ENCODE assay signal across 1 cellular context in the genomic region with DNA sequence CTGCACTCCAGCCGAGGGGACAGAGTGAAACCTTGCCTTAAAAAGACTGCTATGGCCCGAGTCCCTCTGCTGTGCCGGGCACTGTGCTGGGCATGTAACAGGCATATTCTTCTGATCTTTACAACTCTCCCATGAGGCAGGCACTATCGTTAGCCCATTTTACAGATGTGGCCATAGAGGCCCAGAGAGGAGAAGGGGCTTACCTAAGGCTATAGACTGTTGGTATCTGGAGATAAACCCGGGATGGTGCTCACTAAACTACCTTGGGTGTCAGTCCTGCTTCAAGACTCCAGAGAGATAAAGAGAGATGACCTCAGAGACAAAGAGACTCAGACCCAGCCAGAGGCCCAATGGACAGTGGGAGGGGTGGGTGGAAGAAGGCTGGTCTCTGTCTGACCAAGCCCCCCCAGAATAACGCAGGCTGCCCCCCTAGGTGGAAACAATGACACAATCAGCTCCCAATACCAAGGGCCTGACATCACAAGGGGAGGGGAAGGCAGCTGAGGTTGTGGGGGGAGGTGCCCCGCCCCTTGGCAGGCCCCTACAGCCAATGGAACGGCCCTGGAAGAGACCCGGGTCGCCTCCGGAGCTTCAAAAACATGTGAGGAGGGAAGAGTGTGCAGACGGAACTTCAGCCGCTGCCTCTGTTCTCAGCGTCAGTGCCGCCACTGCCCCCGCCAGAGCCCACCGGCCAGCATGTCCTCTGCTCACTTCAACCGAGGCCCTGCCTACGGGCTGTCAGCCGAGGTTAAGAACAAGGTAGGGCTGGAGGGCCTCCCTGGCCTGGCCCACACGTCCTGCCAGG.
A peak's percentile ranks its signal among the peaks of the same experiment; 100 is the strongest.
TF ChIP-seq lines count a peak whose summit lies in the region.

TSS of gene CNN1 (plus strand) at position 620 of the 805 bp plus-strand sequence. CDS start at position 697, 77 bp downstream.

TF ChIP-seq in HepG2, 621 proteins besides CTCF, POLR2A, EP300 and RAD21 (continued from another document and continues in another):
- TF ChIP-seq, protein P1, sequence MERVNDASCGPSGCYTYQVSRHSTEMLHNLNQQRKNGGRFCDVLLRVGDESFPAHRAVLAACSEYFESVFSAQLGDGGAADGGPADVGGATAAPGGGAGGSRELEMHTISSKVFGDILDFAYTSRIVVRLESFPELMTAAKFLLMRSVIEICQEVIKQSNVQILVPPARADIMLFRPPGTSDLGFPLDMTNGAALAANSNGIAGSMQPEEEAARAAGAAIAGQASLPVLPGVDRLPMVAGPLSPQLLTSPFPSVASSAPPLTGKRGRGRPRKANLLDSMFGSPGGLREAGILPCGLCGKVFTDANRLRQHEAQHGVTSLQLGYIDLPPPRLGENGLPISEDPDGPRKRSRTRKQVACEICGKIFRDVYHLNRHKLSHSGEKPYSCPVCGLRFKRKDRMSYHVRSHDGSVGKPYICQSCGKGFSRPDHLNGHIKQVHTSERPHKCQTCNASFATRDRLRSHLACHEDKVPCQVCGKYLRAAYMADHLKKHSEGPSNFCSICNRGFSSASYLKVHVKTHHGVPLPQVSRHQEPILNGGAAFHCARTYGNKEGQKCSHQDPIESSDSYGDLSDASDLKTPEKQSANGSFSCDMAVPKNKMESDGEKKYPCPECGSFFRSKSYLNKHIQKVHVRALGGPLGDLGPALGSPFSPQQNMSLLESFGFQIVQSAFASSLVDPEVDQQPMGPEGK (CRISPR knock-in tag; IDR thresholded peaks at IDR 0.05) = peak; percentile 63; the same call in 1 of the 2 replicates
- no peak for TF ChIP-seq HNRNPK (IDR thresholded peaks at IDR 0.05; ENCODE audit: low read depth, low read length, poor library complexity, severe bottlenecking)
- no peak for TF ChIP-seq KDM3A (CRISPR knock-in tag; IDR thresholded peaks at IDR 0.05; ENCODE audit: low read depth)
- no peak for TF ChIP-seq TAF1 (CRISPR knock-in tag; IDR thresholded peaks at IDR 0.05)
- TF ChIP-seq, protein P2, sequence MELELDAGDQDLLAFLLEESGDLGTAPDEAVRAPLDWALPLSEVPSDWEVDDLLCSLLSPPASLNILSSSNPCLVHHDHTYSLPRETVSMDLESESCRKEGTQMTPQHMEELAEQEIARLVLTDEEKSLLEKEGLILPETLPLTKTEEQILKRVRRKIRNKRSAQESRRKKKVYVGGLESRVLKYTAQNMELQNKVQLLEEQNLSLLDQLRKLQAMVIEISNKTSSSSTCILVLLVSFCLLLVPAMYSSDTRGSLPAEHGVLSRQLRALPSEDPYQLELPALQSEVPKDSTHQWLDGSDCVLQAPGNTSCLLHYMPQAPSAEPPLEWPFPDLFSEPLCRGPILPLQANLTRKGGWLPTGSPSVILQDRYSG (CRISPR knock-in tag; IDR thresholded peaks at IDR 0.05) = no peak
- TF ChIP-seq GPN1 (CRISPR knock-in tag; IDR thresholded peaks at IDR 0.05; ENCODE audit: borderline replicate concordance) = no peak
- TF ChIP-seq ZNF44 (CRISPR knock-in tag; IDR thresholded peaks at IDR 0.05) = no peak
- TF ChIP-seq, protein P3, sequence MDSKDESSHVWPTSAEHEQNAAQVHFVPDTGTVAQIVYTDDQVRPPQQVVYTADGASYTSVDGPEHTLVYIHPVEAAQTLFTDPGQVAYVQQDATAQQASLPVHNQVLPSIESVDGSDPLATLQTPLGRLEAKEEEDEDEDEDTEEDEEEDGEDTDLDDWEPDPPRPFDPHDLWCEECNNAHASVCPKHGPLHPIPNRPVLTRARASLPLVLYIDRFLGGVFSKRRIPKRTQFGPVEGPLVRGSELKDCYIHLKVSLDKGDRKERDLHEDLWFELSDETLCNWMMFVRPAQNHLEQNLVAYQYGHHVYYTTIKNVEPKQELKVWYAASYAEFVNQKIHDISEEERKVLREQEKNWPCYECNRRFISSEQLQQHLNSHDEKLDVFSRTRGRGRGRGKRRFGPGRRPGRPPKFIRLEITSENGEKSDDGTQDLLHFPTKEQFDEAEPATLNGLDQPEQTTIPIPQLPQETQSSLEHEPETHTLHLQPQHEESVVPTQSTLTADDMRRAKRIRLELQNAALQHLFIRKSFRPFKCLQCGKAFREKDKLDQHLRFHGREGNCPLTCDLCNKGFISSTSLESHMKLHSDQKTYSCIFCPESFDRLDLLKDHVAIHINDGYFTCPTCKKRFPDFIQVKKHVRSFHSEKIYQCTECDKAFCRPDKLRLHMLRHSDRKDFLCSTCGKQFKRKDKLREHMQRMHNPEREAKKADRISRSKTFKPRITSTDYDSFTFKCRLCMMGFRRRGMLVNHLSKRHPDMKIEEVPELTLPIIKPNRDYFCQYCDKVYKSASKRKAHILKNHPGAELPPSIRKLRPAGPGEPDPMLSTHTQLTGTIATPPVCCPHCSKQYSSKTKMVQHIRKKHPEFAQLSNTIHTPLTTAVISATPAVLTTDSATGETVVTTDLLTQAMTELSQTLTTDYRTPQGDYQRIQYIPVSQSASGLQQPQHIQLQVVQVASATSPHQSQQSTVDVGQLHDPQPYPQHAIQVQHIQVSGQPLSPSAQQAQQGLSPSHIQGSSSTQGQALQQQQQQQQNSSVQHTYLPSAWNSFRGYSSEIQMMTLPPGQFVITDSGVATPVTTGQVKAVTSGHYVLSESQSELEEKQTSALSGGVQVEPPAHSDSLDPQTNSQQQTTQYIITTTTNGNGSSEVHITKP (CRISPR knock-in tag; IDR thresholded peaks at IDR 0.05; ENCODE audit: low read depth) = peak; percentile 64; the same call in 1 of the 2 replicates
- no peak for TF ChIP-seq ADNP (CRISPR knock-in tag; IDR thresholded peaks at IDR 0.05)
- TF ChIP-seq KDM1A (CRISPR knock-in tag; IDR thresholded peaks at IDR 0.05) = peak; percentile 78; the same call in 1 of the 2 replicates
- no peak for TF ChIP-seq AKAP8 (CRISPR knock-in tag; IDR thresholded peaks at IDR 0.05)
- no peak for TF ChIP-seq ZNF160 (CRISPR knock-in tag; IDR thresholded peaks at IDR 0.05)
- TF ChIP-seq ZNF687 (CRISPR knock-in tag; IDR thresholded peaks at IDR 0.05) = peak; percentile 42
- TF ChIP-seq, protein P4, sequence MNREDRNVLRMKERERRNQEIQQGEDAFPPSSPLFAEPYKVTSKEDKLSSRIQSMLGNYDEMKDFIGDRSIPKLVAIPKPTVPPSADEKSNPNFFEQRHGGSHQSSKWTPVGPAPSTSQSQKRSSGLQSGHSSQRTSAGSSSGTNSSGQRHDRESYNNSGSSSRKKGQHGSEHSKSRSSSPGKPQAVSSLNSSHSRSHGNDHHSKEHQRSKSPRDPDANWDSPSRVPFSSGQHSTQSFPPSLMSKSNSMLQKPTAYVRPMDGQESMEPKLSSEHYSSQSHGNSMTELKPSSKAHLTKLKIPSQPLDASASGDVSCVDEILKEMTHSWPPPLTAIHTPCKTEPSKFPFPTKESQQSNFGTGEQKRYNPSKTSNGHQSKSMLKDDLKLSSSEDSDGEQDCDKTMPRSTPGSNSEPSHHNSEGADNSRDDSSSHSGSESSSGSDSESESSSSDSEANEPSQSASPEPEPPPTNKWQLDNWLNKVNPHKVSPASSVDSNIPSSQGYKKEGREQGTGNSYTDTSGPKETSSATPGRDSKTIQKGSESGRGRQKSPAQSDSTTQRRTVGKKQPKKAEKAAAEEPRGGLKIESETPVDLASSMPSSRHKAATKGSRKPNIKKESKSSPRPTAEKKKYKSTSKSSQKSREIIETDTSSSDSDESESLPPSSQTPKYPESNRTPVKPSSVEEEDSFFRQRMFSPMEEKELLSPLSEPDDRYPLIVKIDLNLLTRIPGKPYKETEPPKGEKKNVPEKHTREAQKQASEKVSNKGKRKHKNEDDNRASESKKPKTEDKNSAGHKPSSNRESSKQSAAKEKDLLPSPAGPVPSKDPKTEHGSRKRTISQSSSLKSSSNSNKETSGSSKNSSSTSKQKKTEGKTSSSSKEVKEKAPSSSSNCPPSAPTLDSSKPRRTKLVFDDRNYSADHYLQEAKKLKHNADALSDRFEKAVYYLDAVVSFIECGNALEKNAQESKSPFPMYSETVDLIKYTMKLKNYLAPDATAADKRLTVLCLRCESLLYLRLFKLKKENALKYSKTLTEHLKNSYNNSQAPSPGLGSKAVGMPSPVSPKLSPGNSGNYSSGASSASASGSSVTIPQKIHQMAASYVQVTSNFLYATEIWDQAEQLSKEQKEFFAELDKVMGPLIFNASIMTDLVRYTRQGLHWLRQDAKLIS (CRISPR knock-in tag; IDR thresholded peaks at IDR 0.05) = no peak
- TF ChIP-seq SAP130 (CRISPR knock-in tag; IDR thresholded peaks at IDR 0.05; ENCODE audit: low read depth) = 0 out of 2 replicates have a peak, but pooled peaks have one; percentile 7
- TF ChIP-seq, protein P5, sequence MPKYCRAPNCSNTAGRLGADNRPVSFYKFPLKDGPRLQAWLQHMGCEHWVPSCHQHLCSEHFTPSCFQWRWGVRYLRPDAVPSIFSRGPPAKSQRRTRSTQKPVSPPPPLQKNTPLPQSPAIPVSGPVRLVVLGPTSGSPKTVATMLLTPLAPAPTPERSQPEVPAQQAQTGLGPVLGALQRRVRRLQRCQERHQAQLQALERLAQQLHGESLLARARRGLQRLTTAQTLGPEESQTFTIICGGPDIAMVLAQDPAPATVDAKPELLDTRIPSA (CRISPR knock-in tag; IDR thresholded peaks at IDR 0.05; ENCODE audit: borderline replicate concordance) = no peak
- no peak for TF ChIP-seq HNF1A (IDR thresholded peaks at IDR 0.05; ENCODE audit: low read depth)
- no peak for TF ChIP-seq HNF1A (CRISPR knock-in tag; IDR thresholded peaks at IDR 0.05; ENCODE audit: borderline replicate concordance)
- peak; percentile 21; the same call in 1 of the 2 replicates for TF ChIP-seq NFYB (CRISPR knock-in tag; IDR thresholded peaks at IDR 0.05)
- TF ChIP-seq ZNF543 (CRISPR knock-in tag; IDR thresholded peaks at IDR 0.05) = no peak
- TF ChIP-seq ZNF263 (CRISPR knock-in tag; IDR thresholded peaks at IDR 0.05) = no peak
- TF ChIP-seq SIX4 (CRISPR knock-in tag; IDR thresholded peaks at IDR 0.05) = no peak
- peak; percentile 95 for TF ChIP-seq ZNF629 (CRISPR knock-in tag; conservative IDR thresholded peaks at IDR 0.05)
- 0 out of 2 replicates have a peak, but pooled peaks have one; percentile 25 for TF ChIP-seq ZFX (CRISPR knock-in tag; IDR thresholded peaks at IDR 0.05; ENCODE audit: low read depth)
- 0 out of 2 replicates have a peak, but pooled peaks have one; percentile 53 for TF ChIP-seq CHD4 (IDR thresholded peaks at IDR 0.05; ENCODE audit: borderline replicate concordance, low read length)
- no peak for TF ChIP-seq MAFF (IDR thresholded peaks at IDR 0.05; ENCODE audit: low read depth, low read length)
- no peak for TF ChIP-seq ZNF792 (CRISPR knock-in tag; IDR thresholded peaks at IDR 0.05)
